ENCODE assay signal across 35 cellular contexts in genomic region chr18:64488698-64489097, GRCh38.
"Had no signal": no experiment of that assay in that cellular context is flagged by ENCODE, and none has a peak within 500 bp of the region (broad histone marks: within the 10 kb centered on the region; RNA-seq: fewer than 3 reads in every experiment).

No MANE protein-coding gene starts in this region.

- H3K27ac Mint-ChIP-seq: activated CD4-positive, alpha-beta memory T cell treated with anti-CD3 and anti-CD28 coated beads for 36 hours; activated CD4-positive, alpha-beta T cell treated with anti-CD3 and anti-CD28 coated beads for 36 hours; activated CD4-positive, alpha-beta T cell treated with anti-CD3 and anti-CD28 coated beads, Interleukin-2, amount 10 ng/mL, durations not matched to agents 24 days and 14 days; activated CD8-positive, alpha-beta memory T cell treated with anti-CD3 and anti-CD28 coated beads, Interleukin-2, amount 10 ng/mL, durations not matched to agents 7 days and 5 days; activated CD8-positive, alpha-beta T cell treated with anti-CD3 and anti-CD28 coated beads, Interleukin-2, amount 10 ng/mL, durations not matched to agents 7 days and 5 days; activated naive CD4-positive, alpha-beta T cell treated with anti-CD3 and anti-CD28 coated beads for 36 hours; activated naive CD4-positive, alpha-beta T cell treated with anti-CD3 and anti-CD28 coated beads, Interleukin-2, amount 50 U/mL, for 24 hours; activated naive CD8-positive, alpha-beta T cell treated with anti-CD3 and anti-CD28 coated beads for 36 hours; activated naive CD8-positive, alpha-beta T cell treated with anti-CD3 and anti-CD28 coated beads, Interleukin-2, amount 50 U/mL, for 24 hours; activated T-helper 1 cell treated with anti-CD3 and anti-CD28 coated beads, Interleukin-12 subunit alpha, Interleukin-12 subunit beta, Interleukin-2, Interleukin-4 antibody, amounts not matched to agents 30 ng/mL and 10 ng/mL and 1 ng/mL, durations not matched to agents 14 hours and 24 hours and 36 hours; activated T-helper 2 cell treated with anti-CD3 and anti-CD28 coated beads, Interferon-gamma antibody, Interleukin-2, Interleukin-4, amounts not matched to agents 10 μg/mL and 5 μg/mL and 100 μg/mL, durations not matched to agents 14 hours and 24 hours and 36 hours; effector memory CD8-positive, alpha-beta T cell; T-helper 17 cell; T-helper 2 cell treated with Interferon-gamma antibody and Interleukin-4, amounts not matched to agents 5 μg/mL and 100 μg/mL, for 36 hours had no signal

- H3K27me3 Mint-ChIP-seq: activated CD4-positive, alpha-beta memory T cell treated with anti-CD3 and anti-CD28 coated beads for 36 hours; activated CD4-positive, alpha-beta T cell treated with anti-CD3 and anti-CD28 coated beads for 36 hours; activated CD4-positive, alpha-beta T cell treated with anti-CD3 and anti-CD28 coated beads, Interleukin-2, amount 10 ng/mL, durations not matched to agents 24 days and 14 days; activated CD8-positive, alpha-beta memory T cell treated with anti-CD3 and anti-CD28 coated beads, Interleukin-2, amount 10 ng/mL, durations not matched to agents 7 days and 5 days; activated naive CD4-positive, alpha-beta T cell treated with anti-CD3 and anti-CD28 coated beads, Interleukin-2, amount 50 U/mL, for 24 hours; activated naive CD8-positive, alpha-beta T cell treated with anti-CD3 and anti-CD28 coated beads for 36 hours; activated naive CD8-positive, alpha-beta T cell treated with anti-CD3 and anti-CD28 coated beads, Interleukin-2, amount 50 U/mL, for 24 hours; effector memory CD8-positive, alpha-beta T cell; T-helper 17 cell had no signal

- H3K4me3 Mint-ChIP-seq: activated CD4-positive, alpha-beta memory T cell treated with anti-CD3 and anti-CD28 coated beads for 36 hours; activated CD4-positive, alpha-beta T cell treated with anti-CD3 and anti-CD28 coated beads for 36 hours; activated CD4-positive, alpha-beta T cell treated with anti-CD3 and anti-CD28 coated beads, Interleukin-2, amount 10 ng/mL, durations not matched to agents 24 days and 14 days; activated CD8-positive, alpha-beta memory T cell treated with anti-CD3 and anti-CD28 coated beads, Interleukin-2, amount 10 ng/mL, durations not matched to agents 7 days and 5 days; activated CD8-positive, alpha-beta T cell treated with anti-CD3 and anti-CD28 coated beads, Interleukin-2, amount 10 ng/mL, durations not matched to agents 7 days and 5 days; activated naive CD4-positive, alpha-beta T cell treated with anti-CD3 and anti-CD28 coated beads for 36 hours; activated naive CD4-positive, alpha-beta T cell treated with anti-CD3 and anti-CD28 coated beads, Interleukin-2, amount 50 U/mL, for 24 hours; activated naive CD8-positive, alpha-beta T cell treated with anti-CD3 and anti-CD28 coated beads for 36 hours; activated naive CD8-positive, alpha-beta T cell treated with anti-CD3 and anti-CD28 coated beads, Interleukin-2, amount 50 U/mL, for 24 hours; activated T-helper 1 cell treated with anti-CD3 and anti-CD28 coated beads, Interleukin-12 subunit alpha, Interleukin-12 subunit beta, Interleukin-2, Interleukin-4 antibody, amounts not matched to agents 30 ng/mL and 10 ng/mL and 1 ng/mL, durations not matched to agents 14 hours and 24 hours and 36 hours; effector memory CD8-positive, alpha-beta T cell; T-helper 17 cell; T-helper 2 cell treated with Interferon-gamma antibody and Interleukin-4, amounts not matched to agents 5 μg/mL and 100 μg/mL, for 36 hours had no signal

- H3K9me3 Mint-ChIP-seq: activated CD4-positive, alpha-beta memory T cell treated with anti-CD3 and anti-CD28 coated beads for 36 hours; activated CD4-positive, alpha-beta T cell treated with anti-CD3 and anti-CD28 coated beads, Interleukin-2, amount 10 ng/mL, durations not matched to agents 24 days and 14 days; activated naive CD4-positive, alpha-beta T cell treated with anti-CD3 and anti-CD28 coated beads, Interleukin-2, amount 50 U/mL, for 24 hours had no signal

- H3K4me1 ChIP-seq: adrenal gland, body of pancreas, esophagus squamous epithelium, gastroesophageal sphincter had no signal

- FAIRE-seq: colon, endothelial cell of umbilical vein had no signal

- H3K36me3 ChIP-seq: adrenal gland, esophagus squamous epithelium, gastroesophageal sphincter had no signal

- H3K36me3 Mint-ChIP-seq: activated CD4-positive, alpha-beta memory T cell treated with anti-CD3 and anti-CD28 coated beads for 36 hours; activated CD8-positive, alpha-beta memory T cell treated with anti-CD3 and anti-CD28 coated beads, Interleukin-2, amount 10 ng/mL, durations not matched to agents 7 days and 5 days; activated naive CD4-positive, alpha-beta T cell treated with anti-CD3 and anti-CD28 coated beads, Interleukin-2, amount 50 U/mL, for 24 hours; activated naive CD8-positive, alpha-beta T cell treated with anti-CD3 and anti-CD28 coated beads for 36 hours had no signal

- H3K4me3 ChIP-seq: adrenal gland, body of pancreas, esophagus squamous epithelium, gastroesophageal sphincter had no signal

- DNase-seq: activated CD4-positive, alpha-beta memory T cell treated with anti-CD3 and anti-CD28 coated beads for 36 hours; activated CD4-positive, alpha-beta T cell treated with anti-CD3 and anti-CD28 coated beads for 36 hours; activated CD4-positive, alpha-beta T cell treated with anti-CD3 and anti-CD28 coated beads, Interleukin-2, amount 10 ng/mL, durations not matched to agents 24 days and 14 days; activated CD4-positive, CD25-positive, alpha-beta regulatory T cell; activated CD4-positive, CD25-positive, alpha-beta regulatory T cell treated with anti-CD3 and anti-CD28 coated beads, Interleukin-2, amount 50 U/mL, for 72 hours; activated CD8-positive, alpha-beta memory T cell treated with anti-CD3 and anti-CD28 coated beads, Interleukin-2, amount 10 ng/mL, durations not matched to agents 7 days and 5 days; activated CD8-positive, alpha-beta memory T cell treated with anti-CD3 and anti-CD28 coated beads, Interleukin-2, amount 50 U/mL, for 4 hours; activated CD8-positive, alpha-beta T cell treated with anti-CD3 and anti-CD28 coated beads, Interleukin-2, amount 10 ng/mL, durations not matched to agents 7 days and 5 days; activated effector memory CD4-positive, alpha-beta T cell treated with anti-CD3 and anti-CD28 coated beads, Interleukin-2, amount 50 U/mL, for 16 hours; activated naive CD4-positive, alpha-beta T cell treated with anti-CD3 and anti-CD28 coated beads for 36 hours; activated naive CD8-positive, alpha-beta T cell treated with anti-CD3 and anti-CD28 coated beads for 36 hours; activated naive CD8-positive, alpha-beta T cell treated with anti-CD3 and anti-CD28 coated beads, Interleukin-2, amount 50 U/mL, for 24 hours; activated T-cell treated with anti-CD3 and anti-CD28 coated beads, Interleukin-2, amount 50 U/mL, for 1 hour; activated T-cell treated with anti-CD3 and anti-CD28 coated beads, Interleukin-2, amount 50 U/mL, for 48 hours; adrenal gland; amygdala; aorta; body of pancreas; caudate nucleus; cortex of kidney; dermis blood vessel endothelial cell; effector CD4-positive, alpha-beta T cell; effector memory CD8-positive, alpha-beta T cell; esophagus squamous epithelium; foreskin melanocyte; head of caudate nucleus; T-helper 17 cell had no signal

- H3K27me3 ChIP-seq: adrenal gland, body of pancreas, esophagus squamous epithelium, gastroesophageal sphincter had no signal

- H3K4me1 Mint-ChIP-seq: activated CD4-positive, alpha-beta T cell treated with anti-CD3 and anti-CD28 coated beads for 36 hours; activated CD4-positive, alpha-beta T cell treated with anti-CD3 and anti-CD28 coated beads, Interleukin-2, amount 10 ng/mL, durations not matched to agents 24 days and 14 days; activated CD8-positive, alpha-beta memory T cell treated with anti-CD3 and anti-CD28 coated beads, Interleukin-2, amount 10 ng/mL, durations not matched to agents 7 days and 5 days; activated naive CD4-positive, alpha-beta T cell treated with anti-CD3 and anti-CD28 coated beads, Interleukin-2, amount 50 U/mL, for 24 hours; activated naive CD8-positive, alpha-beta T cell treated with anti-CD3 and anti-CD28 coated beads for 36 hours; activated naive CD8-positive, alpha-beta T cell treated with anti-CD3 and anti-CD28 coated beads, Interleukin-2, amount 50 U/mL, for 24 hours; T-helper 17 cell had no signal

- H3K9me3 ChIP-seq: adrenal gland, body of pancreas, esophagus squamous epithelium, gastroesophageal sphincter had no signal

- ATAC-seq: activated CD4-positive, alpha-beta T cell treated with anti-CD3 and anti-CD28 coated beads for 36 hours; activated CD8-positive, alpha-beta memory T cell treated with anti-CD3 and anti-CD28 coated beads, Interleukin-2, amount 10 ng/mL, durations not matched to agents 7 days and 5 days; activated CD8-positive, alpha-beta T cell treated with anti-CD3 and anti-CD28 coated beads, Interleukin-2, amount 10 ng/mL, durations not matched to agents 7 days and 5 days; activated naive CD8-positive, alpha-beta T cell treated with anti-CD3 and anti-CD28 coated beads, Interleukin-2, amount 50 U/mL, for 24 hours; body of pancreas; effector memory CD8-positive, alpha-beta T cell; gastroesophageal sphincter; T-helper 17 cell had no signal

- H3K27ac ChIP-seq: adrenal gland, body of pancreas, epithelial cell of prostate, esophagus squamous epithelium, gastroesophageal sphincter had no signal
